Comparison of ENCODE assay signal across 10 cellular contexts in the genomic region with DNA sequence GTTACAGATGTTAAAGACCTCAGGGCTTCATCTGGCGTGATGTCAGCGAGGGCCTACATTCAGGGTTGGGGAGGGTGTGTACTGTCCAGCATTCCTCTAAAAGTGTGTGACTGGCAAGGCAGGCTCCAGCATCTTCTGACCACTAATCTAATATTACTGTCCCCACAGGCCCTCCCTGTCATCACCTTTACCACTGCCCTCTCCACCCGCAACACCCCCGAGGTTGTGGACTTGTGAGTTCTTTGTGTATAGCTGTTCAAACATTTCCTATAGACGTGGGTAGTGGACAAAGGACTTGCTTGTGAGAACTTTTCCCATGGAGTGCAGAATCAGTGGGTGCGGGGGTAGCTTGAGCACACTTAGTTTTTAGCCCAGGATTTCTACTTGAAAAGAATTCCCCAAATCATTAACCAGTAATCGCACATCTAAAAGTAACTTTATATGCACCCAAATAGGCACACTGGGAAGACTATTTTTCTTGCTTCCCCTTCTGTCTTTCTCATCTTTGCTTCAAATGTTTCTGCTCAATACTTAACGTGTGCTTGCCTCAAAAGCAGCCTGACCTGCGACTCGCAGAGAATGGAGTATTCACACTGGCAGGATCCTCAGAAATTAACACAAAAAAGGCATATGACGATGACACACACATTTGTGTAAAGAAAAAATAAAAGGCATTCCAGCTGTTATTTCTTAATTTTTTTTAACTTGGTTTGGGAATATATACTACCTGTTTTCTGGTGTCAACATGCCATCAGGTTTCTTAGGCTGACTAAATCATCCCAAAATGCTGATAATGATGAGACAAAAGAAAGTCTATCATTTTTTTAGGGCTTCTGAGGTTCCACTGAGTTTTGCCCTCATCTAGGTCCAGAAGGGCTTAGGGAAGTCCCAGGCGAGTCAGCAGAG.
DNase-seq lines count a peak whose midpoint lies in the region; ATAC-seq and TF ChIP-seq lines count a peak whose summit lies in the region.
"Had no signal": no experiment of that assay in that cellular context is flagged by ENCODE, and none has a peak within 500 bp of the region (broad histone marks: within the 10 kb centered on the region; RNA-seq: fewer than 3 reads in every experiment).

No MANE protein-coding gene starts in this region.

- BruUV-seq in IMR-90 (replicated peaks; lab: Mats Ljungman, UMichigan), result no TSS peak

- H3K4me3 Mint-ChIP-seq in natural killer cell, result no peak overlapping the region
- H3K4me3 Mint-ChIP-seq: nephron progenitor cell had no signal

- in situ Hi-C loops in IMR-90 (cut with MboI; ENCODE audit: low sequenced_read_pairs), result no loop called here

- no peaks in the 10 kb centered on the region for H3K9me3 Mint-ChIP-seq in natural killer cell
- H3K9me3 Mint-ChIP-seq: nephron progenitor cell had no signal

- H3K9me3 ChIP-seq in IMR-90 (ENCODE audit: control insufficient read depth, insufficient read depth, low read length), result no peaks in the 10 kb centered on the region
- no peaks in the 10 kb centered on the region for H3K9me3 ChIP-seq in colonic mucosa

- peak overlapping the region; percentile 36 for H3K4me2 ChIP-seq in IMR-90 (ENCODE audit: low read depth, low read length)

- peak overlapping the region; percentile 86 for H3K27ac Mint-ChIP-seq in natural killer cell
- H3K27ac Mint-ChIP-seq: nephron progenitor cell had no signal

- no peak for TF ChIP-seq POLR2A in IMR-90 (IDR thresholded peaks at IDR 0.05; ENCODE audit: low read depth, low read length)

- peaks cover 3 to 9% of the 10 kb centered on the region in 2 experiments; a peak in 1 of 4 replicates for H3K79me1 ChIP-seq in IMR-90 (ENCODE audit: low read depth in 1 of 2, low read length in 2 of 2)

- H4K5ac ChIP-seq in IMR-90 (ENCODE audit: low read depth, low read length), result peak overlapping the region; percentile 91

- no peaks in the 10 kb centered on the region for H3K36me3 ChIP-seq in IMR-90 (ENCODE audit: control insufficient read depth, insufficient read depth, low read length)
- H3K36me3 ChIP-seq in colonic mucosa, result no peaks in the 10 kb centered on the region

- no peaks in the 10 kb centered on the region for H3K27me3 Mint-ChIP-seq in natural killer cell (ENCODE audit: low read depth in 2 of 2)

- TF ChIP-seq CTCF in C4-2B (conservative IDR thresholded peaks at IDR 0.05), result no peak
- TF ChIP-seq CTCF in IMR-90 (conservative IDR thresholded peaks at IDR 0.05; ENCODE audit: low read depth, low read length), result no peak
- TF ChIP-seq CTCF in colonic mucosa (IDR thresholded peaks at IDR 0.05), result no peak
- no peak for TF ChIP-seq CTCF in natural killer cell (IDR thresholded peaks at IDR 0.05)

- H3K27me3 ChIP-seq in IMR-90 (ENCODE audit: control insufficient read depth, insufficient read depth, low read length), result no peaks in the 10 kb centered on the region
- H3K27me3 ChIP-seq in colonic mucosa, result no peaks in the 10 kb centered on the region

- ATAC-seq in IMR-90 (ENCODE audit: low read depth) (no peak; the same call in 1 of the 2 replicates), natural killer cell (no peak), HG03196 (IDR thresholded peaks at IDR 0.05; ENCODE audit: unreplicated experiment) (no peak)

- H3K56ac ChIP-seq in IMR-90 (ENCODE audit: extremely low read depth, insufficient read depth, low read length), result 0 out of 2 replicates have a peak overlapping the region, but pooled peaks have one; percentile 4

- peaks cover 36% of the 10 kb centered on the region for H3K36me3 Mint-ChIP-seq in natural killer cell

- H3K9ac ChIP-seq in IMR-90 (ENCODE audit: low read depth, low read length) (peak overlapping the region; percentile 31; the same call in 1 of the 2 replicates), colonic mucosa (ENCODE audit: low read depth in 2 of 2, low read length in 2 of 2) (peak overlapping the region in 1 of 2 donors; percentile 58)

- peak overlapping the region; percentile 80 for H2BK15ac ChIP-seq in IMR-90 (ENCODE audit: low read depth, low read length)

- peak overlapping the region; percentile 28 for H3K23ac ChIP-seq in IMR-90 (ENCODE audit: low read depth, low read length)

- DNase-seq in IMR-90, result no peak
- DNase-seq in colonic mucosa, result no peak
- no peak for DNase-seq in natural killer cell
- no peak for DNase-seq in superior temporal gyrus (ENCODE audit: extremely low spot score)
- no peak for DNase-seq in putamen (ENCODE audit: low spot score)
- no peak for DNase-seq in NCI-H187 treated with DMSO at 0.1 percent for 48 hours (lab: John Stamatoyannopoulos, UW)
- DNase-seq: nephron progenitor cell, T1000 had no signal

- H3K4ac ChIP-seq in IMR-90 (ENCODE audit: low read depth, low read length), result peak overlapping the region; percentile 90

- peak overlapping the region; percentile 87 for H3K14ac ChIP-seq in IMR-90 (replicated peaks; ENCODE audit: low read depth, low read length)

- dilution Hi-C loops in IMR-90 (cut with HindIII; ENCODE audit: low sequenced_read_pairs, unreplicated experiment), result no loop called here

- H3K18ac ChIP-seq in IMR-90 (ENCODE audit: low read depth, low read length), result peak overlapping the region; percentile 22

- 83% methylated on average over 1 of the region's 12 CpGs; no CpG with 5 or more reads in 1 of the 2 experiments for WGBS in IMR-90 (ENCODE audit: extremely low coverage in 2 of 2, insufficient read length in 1 of 2), 2 experiments

- POLR2A ChIA-PET in IMR-90 (lab: Charles Lee; ENCODE audit: unreplicated experiment), result interaction anchor here (0.6 kb wide), 1 partner anchor 38 kb away, joined by 3 read pairs; no protein-coding TSS in a partner anchor

- no peak overlapping the region for H3K4me3 ChIP-seq in IMR-90 (ENCODE audit: insufficient read depth, low read depth, low read length)
- H3K4me3 ChIP-seq in colonic mucosa, result no peak overlapping the region

- CTCF ChIA-PET in IMR-90 (lab: Yijun Ruan, JAX), result interaction anchor here (0.5 to 0.6 kb wide), 2 partner anchors 9 to 844 kb away, joined by 3 read pairs; no protein-coding TSS in a partner anchor

- H2BK120ac ChIP-seq in IMR-90 (ENCODE audit: low read depth, low read length), result peak overlapping the region; percentile 95

- no peak for TF ChIP-seq RAD21 in IMR-90 (IDR thresholded peaks at IDR 0.05; ENCODE audit: low read length)

- H3K9me1 ChIP-seq in IMR-90 (ENCODE audit: insufficient read depth, low read length), result peaks cover 22% of the 10 kb centered on the region

- H3K27ac ChIP-seq in C4-2B (peak overlapping the region; percentile 98), IMR-90 (ENCODE audit: insufficient read depth, low read length) (peak overlapping the region; percentile 67), colonic mucosa (peak overlapping the region; percentile 60)

- H4K8ac ChIP-seq in IMR-90 (ENCODE audit: low read depth in 2 of 2, low read length in 2 of 2), result peak overlapping the region; percentile 60 to 94

- H3K4me1 ChIP-seq in IMR-90 (ENCODE audit: control insufficient read depth, insufficient read depth, low read length) (peaks cover 29% of the 10 kb centered on the region), colonic mucosa (peaks cover 12% of the 10 kb centered on the region)

- H4K20me1 ChIP-seq in IMR-90 (ENCODE audit: insufficient read depth, low read length), result no peaks in the 10 kb centered on the region

- intact Hi-C loops in IMR-90 (cut with micrococcal nuclease) (no loop called here), colonic mucosa (cut with DNase I) (no loop called here), natural killer cell (cut with micrococcal nuclease) (no loop called here)

- peak overlapping the region; percentile 38 for H2AFZ ChIP-seq in IMR-90 (replicated peaks; ENCODE audit: low read length, poor library complexity)

- peak overlapping the region; percentile 97 for H2BK20ac ChIP-seq in IMR-90 (ENCODE audit: low read depth, low read length)

- H4K91ac ChIP-seq in IMR-90 (ENCODE audit: insufficient read depth, low read depth, low read length), result peak overlapping the region; percentile 80

- H2BK5ac ChIP-seq in IMR-90 (ENCODE audit: low read depth, low read length, poor library complexity, severe bottlenecking), result peak overlapping the region; percentile 77

- peaks cover 88 to 89% of the 10 kb centered on the region in 2 donors for H3K4me1 Mint-ChIP-seq in natural killer cell

- H2AK5ac ChIP-seq in IMR-90 (ENCODE audit: low read depth, low read length), result peak overlapping the region; percentile 96

- H2AK9ac ChIP-seq in IMR-90 (replicated peaks; ENCODE audit: low read depth, low read length, poor library complexity), result peak overlapping the region; percentile 66

TF ChIP-seq in IMR-90, 13 proteins besides CTCF, POLR2A, EP300 and RAD21:
- TF ChIP-seq BHLHE40 (IDR thresholded peaks at IDR 0.05; ENCODE audit: low read depth, low read length), result no peak
- TF ChIP-seq MXI1 (IDR thresholded peaks at IDR 0.05; ENCODE audit: borderline replicate concordance, low read depth, low read length), result no peak
- TF ChIP-seq FOS (IDR thresholded peaks at IDR 0.05; ENCODE audit: low read depth, low read length), result no peak
- TF ChIP-seq NFE2L2 (IDR thresholded peaks at IDR 0.05; ENCODE audit: low read depth, low read length), result no peak
- TF ChIP-seq MAFK (IDR thresholded peaks at IDR 0.05; ENCODE audit: low read depth, low read length), result no peak
